In genomic region chr6:31884528-31885035, GRCh38 we compare ENCODE assay signal across 7 cellular contexts.
"Had no signal": no experiment of that assay in that cellular context is flagged by ENCODE, and none has a peak within 500 bp of the region (broad histone marks: within the 10 kb centered on the region; RNA-seq: fewer than 3 reads in every experiment).

No MANE protein-coding gene starts in this region.

- H3K4me2 ChIP-seq: GM23338 had no signal

- H3K4me3 ChIP-seq: GM23338, K562 had no signal

- H2AFZ ChIP-seq: GM23338 had no signal

- DNase-seq: H9, HCEC 1CT had no signal

- ATAC-seq: GM23338, K562 had no signal

- FAIRE-seq: H1, H54, HTR-8/SVneo, K562 had no signal
